In genomic region chr14:105817971-105818711, GRCh38 we compare ENCODE assay signal across 14 cellular contexts.
DNase-seq lines count a peak whose midpoint lies in the region; ATAC-seq and TF ChIP-seq lines count a peak whose summit lies in the region.
"Had no signal": no experiment of that assay in that cellular context is flagged by ENCODE, and none has a peak within 500 bp of the region (broad histone marks: within the 10 kb centered on the region; RNA-seq: fewer than 3 reads in every experiment).

No MANE protein-coding gene starts in this region.

- H3K27me3 Mint-ChIP-seq in stimulated activated naive CD8-positive, alpha-beta T cell treated with anti-CD3 and anti-CD28 coated beads, Interleukin-15, amount 100 ng/mL, for 72 hours = peaks cover 34% of the 10 kb centered on the region

- peaks cover 0 to 5% of the 10 kb centered on the region in 2 donors for H3K9me3 Mint-ChIP-seq in stimulated activated naive CD8-positive, alpha-beta T cell treated with anti-CD3 and anti-CD28 coated beads, Interleukin-15, amount 100 ng/mL, for 72 hours

- no peaks in the 10 kb centered on the region for H4K20me1 ChIP-seq in OCI-LY3 (ENCODE audit: insufficient read depth, low read length)

- intact Hi-C loops in upper lobe of right lung (cut with DNase I) = no loop called here
- intact Hi-C loops in stomach (cut with DNase I; ENCODE audit: low total_unique reads) = no loop called here

- no peak for TF ChIP-seq EP300 in stomach (IDR thresholded peaks at IDR 0.05)

- peaks cover 31% of the 10 kb centered on the region for H3K79me2 ChIP-seq in OCI-LY3 (ENCODE audit: low read length)

- H3K9me3 ChIP-seq in OCI-LY3 (ENCODE audit: insufficient read depth, low read length) (peaks cover 4% of the 10 kb centered on the region; the same call in 1 of the 2 replicates), upper lobe of right lung (no peaks in the 10 kb centered on the region), stomach (no peaks in the 10 kb centered on the region)

- 65 to 80% (median 77%) methylated on average over 17 to 21 of the region's 21 CpGs for WGBS in stomach, 5 donors

- H3K4me3 ChIP-seq in OCI-LY3 (ENCODE audit: low read length) (peak overlapping the region; percentile 57), upper lobe of right lung (no peak overlapping the region), stomach (no peak overlapping the region)
- H3K4me3 ChIP-seq: SK-N-MC had no signal

- in situ Hi-C loops in ACHN (cut with HindIII; ENCODE audit: low pct_ligation_motif_present, low pct_unique_long_range_greater_than_20kb, low sequenced_read_pairs) = no loop called here

- no peak overlapping the region for H3K27ac Mint-ChIP-seq in stimulated activated naive CD8-positive, alpha-beta T cell treated with anti-CD3 and anti-CD28 coated beads, Interleukin-15, amount 100 ng/mL, for 72 hours

- no peak for TF ChIP-seq CTCF in OCI-LY3 (IDR thresholded peaks at IDR 0.05; ENCODE audit: low read depth, low read length)
- TF ChIP-seq CTCF in upper lobe of right lung (IDR thresholded peaks at IDR 0.05) = no peak
- TF ChIP-seq CTCF in stomach (IDR thresholded peaks at IDR 0.05) = no peak

- H3K9ac ChIP-seq in OCI-LY3 (ENCODE audit: low read length) = peak overlapping the region; percentile 91

- H2AFZ ChIP-seq in OCI-LY3 (ENCODE audit: low read depth, low read length) = no peak overlapping the region

- H3K4me2 ChIP-seq in OCI-LY3 (ENCODE audit: low read length) = peak overlapping the region; percentile 90

- peak; percentile 89 for ATAC-seq in stimulated activated naive CD8-positive, alpha-beta T cell treated with anti-CD3 and anti-CD28 coated beads, Interleukin-15, Interleukin-2, amounts not matched to agents 100 U/mL and 50 U/mL, for 24 hours
- ATAC-seq in stimulated activated naive CD8-positive, alpha-beta T cell treated with anti-CD3 and anti-CD28 coated beads, Interleukin-15, amount 100 ng/mL, for 72 hours = no peak
- ATAC-seq in HG02759 (IDR thresholded peaks at IDR 0.05; ENCODE audit: unreplicated experiment) (peak; percentile 53), upper lobe of right lung (peak; percentile 25)

- H3K4me1 Mint-ChIP-seq in stimulated activated naive CD8-positive, alpha-beta T cell treated with anti-CD3 and anti-CD28 coated beads, Interleukin-15, amount 100 ng/mL, for 72 hours = no peaks in the 10 kb centered on the region

- H3K36me3 ChIP-seq in OCI-LY3 (replicated peaks; ENCODE audit: low read depth, low read length) = peaks cover 3% of the 10 kb centered on the region
- no peaks in the 10 kb centered on the region for H3K36me3 ChIP-seq in upper lobe of right lung
- no peaks in the 10 kb centered on the region for H3K36me3 ChIP-seq in stomach

- peaks cover 52% of the 10 kb centered on the region for H3K4me1 ChIP-seq in OCI-LY3 (ENCODE audit: low read length)
- no peaks in the 10 kb centered on the region for H3K4me1 ChIP-seq in upper lobe of right lung
- no peaks in the 10 kb centered on the region for H3K4me1 ChIP-seq in stomach

- no peak for TF ChIP-seq POLR2A in stomach (IDR thresholded peaks at IDR 0.05)

- H3K27me3 ChIP-seq in OCI-LY3 (ENCODE audit: low read depth, low read length) (no peaks in the 10 kb centered on the region), upper lobe of right lung (no peaks in the 10 kb centered on the region), stomach (peaks cover 0 to 10% (median 0%) of the 10 kb centered on the region in 3 donors)

- H3K4me3 Mint-ChIP-seq in stimulated activated naive CD8-positive, alpha-beta T cell treated with anti-CD3 and anti-CD28 coated beads, Interleukin-15, amount 100 ng/mL, for 72 hours = no peak overlapping the region

- DNase-seq in stimulated activated naive CD8-positive, alpha-beta T cell treated with anti-CD3 and anti-CD28 coated beads, Interleukin-15, Interleukin-2, amounts not matched to agents 100 U/mL and 50 U/mL, for 24 hours = peak; percentile 35
- no peak for DNase-seq in stimulated activated naive CD8-positive, alpha-beta T cell treated with anti-CD3 and anti-CD28 coated beads, Interleukin-15, amount 100 ng/mL, for 72 hours
- DNase-seq in upper lobe of right lung (no peak), HuH-7 (ENCODE audit: low spot score) (no peak), ACHN (no peak), stomach (no peak)
- DNase-seq: activated CD4-positive, alpha-beta T cell treated with anti-CD3 and anti-CD28 coated beads for 4 hours; activated naive CD4-positive, alpha-beta T cell; foreskin melanocyte; NCI-H446; stimulated activated naive CD4-positive, alpha-beta T cell treated with Interleukin-2 at 50 U/mL for 16 hours had no signal

- H3K27ac ChIP-seq in OCI-LY3 (ENCODE audit: low read length) (peak overlapping the region; percentile 99), upper lobe of right lung (no peak overlapping the region), stomach (no peak overlapping the region)
- H3K27ac ChIP-seq: SK-N-MC had no signal
